ENCODE assay signal across 33 cellular contexts in genomic region chr10:54096892-54097291, GRCh38.
"Had no signal": no experiment of that assay in that cellular context is flagged by ENCODE, and none has a peak within 500 bp of the region (broad histone marks: within the 10 kb centered on the region; RNA-seq: fewer than 3 reads in every experiment).

No MANE protein-coding gene starts in this region.

- DNase-seq: activated effector memory CD4-positive, alpha-beta T cell treated with anti-CD3 and anti-CD28 coated beads, Interleukin-2, amount 50 U/mL, for 16 hours; activated effector memory CD4-positive, alpha-beta T cell treated with Interleukin-2 at 50 U/mL for 16 hours; activated gamma-delta T cell treated with Interleukin-2 at 50 U/mL for 16 hours; activated naive CD4-positive, alpha-beta T cell; activated naive CD4-positive, alpha-beta T cell treated with anti-CD3 and anti-CD28 coated beads for 36 hours; activated naive CD4-positive, alpha-beta T cell treated with anti-CD3 and anti-CD28 coated beads, Interleukin-2, amount 10 ng/mL, durations not matched to agents 7 days and 5 days; activated naive CD4-positive, alpha-beta T cell treated with Interleukin-2 at 50 U/mL for 16 hours; activated naive CD8-positive, alpha-beta T cell treated with anti-CD3 and anti-CD28 coated beads for 36 hours; activated naive CD8-positive, alpha-beta T cell treated with anti-CD3 and anti-CD28 coated beads, Interleukin-2, amount 10 ng/mL, durations not matched to agents 7 days and 5 days; activated naive CD8-positive, alpha-beta T cell treated with anti-CD3 and anti-CD28 coated beads, Interleukin-2, amount 50 U/mL, for 24 hours; activated T-cell treated with anti-CD3 and anti-CD28 coated beads, Interleukin-2, amount 50 U/mL, for 1 hour; activated T-cell treated with anti-CD3 and anti-CD28 coated beads, Interleukin-2, amount 50 U/mL, for 24 hours; activated T-cell treated with anti-CD3 and anti-CD28 coated beads, Interleukin-2, amount 50 U/mL, for 4 hours; activated T-cell treated with anti-CD3 and anti-CD28 coated beads, Interleukin-2, amount 50 U/mL, for 48 hours; activated T-cell treated with anti-CD3 and anti-CD28 coated beads, Interleukin-2, amount 50 U/mL, for 72 hours; adrenal gland; amniotic stem cell; amygdala; anterior cingulate cortex; aorta; body of pancreas; brain microvascular endothelial cell; caudate nucleus; central memory CD4-positive, alpha-beta T cell; cerebellar nuclear complex had no signal

- FAIRE-seq: astrocyte, bronchial epithelial cell, colon had no signal

- H3K27me3 ChIP-seq: adrenal gland, ascending aorta, body of pancreas, brain microvascular endothelial cell, breast epithelium, cardiac muscle cell had no signal

- ATAC-seq: activated naive CD4-positive, alpha-beta T cell treated with anti-CD3 and anti-CD28 coated beads, Interleukin-2, amount 50 U/mL, for 72 hours; activated naive CD8-positive, alpha-beta T cell treated with anti-CD3 and anti-CD28 coated beads, Interleukin-2, amount 50 U/mL, for 24 hours; activated T-cell treated with anti-CD3 and anti-CD28 coated beads, Interleukin-2, amount 50 U/mL, for 4 hours; activated T-cell treated with anti-CD3 and anti-CD28 coated beads, Interleukin-2, amount 50 U/mL, for 72 hours; activated T-helper 17 cell treated with anti-CD3 and anti-CD28 coated beads, Interleukin-2, amount 50 U/mL, for 72 hours; body of pancreas had no signal

- H3K9me3 ChIP-seq: adrenal gland, ascending aorta, body of pancreas, breast epithelium had no signal

- H3K27ac ChIP-seq: adrenal gland, ascending aorta, body of pancreas, brain microvascular endothelial cell, breast epithelium, cardiac muscle cell had no signal

- H3K36me3 ChIP-seq: adrenal gland, ascending aorta, brain microvascular endothelial cell, breast epithelium, cardiac muscle cell had no signal

- H3K4me3 ChIP-seq: adrenal gland, ascending aorta, body of pancreas, breast epithelium, cardiac muscle cell had no signal

- H3K4me1 ChIP-seq: adrenal gland, ascending aorta, body of pancreas, breast epithelium had no signal
